9 cellular contexts compared by ENCODE assay signal in the genomic region with DNA sequence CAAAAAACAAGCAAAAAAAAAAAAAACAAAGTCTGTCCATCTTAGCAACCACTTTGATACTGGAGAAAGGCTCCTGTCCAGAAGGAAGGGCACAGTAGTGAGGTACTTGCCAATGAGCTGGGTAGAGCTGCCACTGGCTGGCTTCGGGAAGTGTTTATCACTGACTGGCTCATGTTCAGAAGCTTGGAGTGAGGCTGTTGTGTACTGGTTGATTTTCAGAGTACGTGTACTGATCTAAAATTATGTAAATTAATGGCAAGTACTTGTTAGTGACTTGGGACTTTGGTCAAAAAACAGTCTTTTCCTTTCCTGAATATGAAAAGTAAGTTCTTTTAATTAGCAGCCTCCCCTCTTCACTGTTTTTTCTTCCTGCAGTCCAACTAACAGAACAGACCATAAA. TPM values are rescaled to one million over a fixed set of nuclear protein-coding genes. Genes with fewer than 3 reads are reported as not detected.
A peak's percentile ranks its signal among the peaks of the same experiment; 100 is the strongest.
DNase-seq lines count a peak whose midpoint lies in the region; ATAC-seq and TF ChIP-seq lines count a peak whose summit lies in the region.
"Had no signal": no experiment of that assay in that cellular context is flagged by ENCODE, and none has a peak within 500 bp of the region (broad histone marks: within the 10 kb centered on the region; RNA-seq: fewer than 3 reads in every experiment).

No MANE protein-coding gene starts in this region.

- peaks cover 8% of the 10 kb centered on the region for H3K36me3 ChIP-seq in CD4-positive, CD25-positive, alpha-beta regulatory T cell (ENCODE audit: control insufficient read depth, insufficient read depth, low read length)

- H3K27ac ChIP-seq in CD4-positive, CD25-positive, alpha-beta regulatory T cell (ENCODE audit: insufficient read depth, low read length, poor library complexity, severe bottlenecking): no peak overlapping the region

- no peak for ATAC-seq in CD4-positive, CD25-positive, alpha-beta regulatory T cell (ENCODE audit: low read depth in 2 of 2)
- no peak for ATAC-seq in GM19023 (IDR thresholded peaks at IDR 0.05; ENCODE audit: unreplicated experiment)

- H3K4me1 Mint-ChIP-seq in CD4-positive, CD25-positive, alpha-beta regulatory T cell: peaks cover 22 to 50% (median 31%) of the 10 kb centered on the region in 4 donors
- peaks cover 24% of the 10 kb centered on the region for H3K4me1 Mint-ChIP-seq in dendritic cell treated with granulocyte-macrophage colony-stimulating factor and Interleukin-4, amounts not matched to agents 40 ng/mL and 50 ng/mL, for 4 days (ENCODE audit: low read depth)
- H3K4me1 Mint-ChIP-seq in neural crest cell: peaks cover 38% of the 10 kb centered on the region

- H3K36me3 Mint-ChIP-seq in CD4-positive, CD25-positive, alpha-beta regulatory T cell: peaks cover 19% of the 10 kb centered on the region
- H3K36me3 Mint-ChIP-seq in dendritic cell treated with granulocyte-macrophage colony-stimulating factor and Interleukin-4, amounts not matched to agents 40 ng/mL and 50 ng/mL, for 4 days (ENCODE audit: low read depth): peaks cover 30% of the 10 kb centered on the region
- peaks cover 15% of the 10 kb centered on the region for H3K36me3 Mint-ChIP-seq in neural crest cell (ENCODE audit: low read depth)

- peaks cover 0 to 4% (median 0%) of the 10 kb centered on the region in 7 donors for H3K9me3 Mint-ChIP-seq in CD4-positive, CD25-positive, alpha-beta regulatory T cell
- H3K9me3 Mint-ChIP-seq in dendritic cell treated with granulocyte-macrophage colony-stimulating factor and Interleukin-4, amounts not matched to agents 40 ng/mL and 50 ng/mL, for 4 days: no peaks in the 10 kb centered on the region
- H3K9me3 Mint-ChIP-seq in neural crest cell: peaks cover 2% of the 10 kb centered on the region

- DNase-seq in CD4-positive, CD25-positive, alpha-beta regulatory T cell: no peak
- DNase-seq in LoVo (ENCODE audit: low spot score) (peak; percentile 6), neural crest cell (ENCODE audit: low read depth, low spot score) (no peak), NCI-H146 treated with DMSO at 0.1 percent for 48 hours (lab: John Stamatoyannopoulos, UW; ENCODE audit: unreplicated experiment) (no peak), GDM1 (lab: John Stamatoyannopoulos, UW) (no peak)
- no peak for DNase-seq in stimulated activated CD4-positive, alpha-beta T cell treated with anti-CD3 and anti-CD28 coated beads, Interleukin-4, amount 100 ng/mL, for 4 hours
- DNase-seq: activated CD4-positive, alpha-beta T cell treated with anti-CD3 and anti-CD28 coated beads, Interleukin-2, amount 50 U/mL, for 4 hours had no signal

- no peaks in the 10 kb centered on the region for H3K27me3 ChIP-seq in CD4-positive, CD25-positive, alpha-beta regulatory T cell (ENCODE audit: control insufficient read depth, insufficient read depth, low read length)

- TF ChIP-seq CTCF in neural crest cell (conservative IDR thresholded peaks at IDR 0.05): no peak

- H3K4me3 Mint-ChIP-seq in CD4-positive, CD25-positive, alpha-beta regulatory T cell: peak overlapping the region; percentile 95 to 97 (median 96)
- no peak overlapping the region for H3K4me3 Mint-ChIP-seq in dendritic cell treated with granulocyte-macrophage colony-stimulating factor and Interleukin-4, amounts not matched to agents 40 ng/mL and 50 ng/mL, for 4 days
- H3K4me3 Mint-ChIP-seq in neural crest cell: peak overlapping the region; percentile 99

- intact Hi-C loops in dendritic cell treated with granulocyte-macrophage colony-stimulating factor and Interleukin-4, amounts not matched to agents 40 ng/mL and 50 ng/mL, for 4 days (cut with micrococcal nuclease): loop anchor here (1.0 to 5.0 kb wide), 4 partner anchors 46 to 331 kb away; a partner anchor contains a TSS

- H3K9me3 ChIP-seq in CD4-positive, CD25-positive, alpha-beta regulatory T cell (ENCODE audit: control insufficient read depth in 2 of 2, low read length in 2 of 2): no peaks in the 10 kb centered on the region

- peak overlapping the region; percentile 57 to 95 (median 93) for H3K27ac Mint-ChIP-seq in CD4-positive, CD25-positive, alpha-beta regulatory T cell
- H3K27ac Mint-ChIP-seq in dendritic cell treated with granulocyte-macrophage colony-stimulating factor and Interleukin-4, amounts not matched to agents 40 ng/mL and 50 ng/mL, for 4 days: peak overlapping the region; percentile 98
- no peak overlapping the region for H3K27ac Mint-ChIP-seq in neural crest cell (ENCODE audit: unreplicated experiment)

- no peaks in the 10 kb centered on the region for H3K27me3 Mint-ChIP-seq in CD4-positive, CD25-positive, alpha-beta regulatory T cell
- no peaks in the 10 kb centered on the region for H3K27me3 Mint-ChIP-seq in dendritic cell treated with granulocyte-macrophage colony-stimulating factor and Interleukin-4, amounts not matched to agents 40 ng/mL and 50 ng/mL, for 4 days
- no peaks in the 10 kb centered on the region for H3K27me3 Mint-ChIP-seq in neural crest cell (ENCODE audit: low read depth)

- H3K4me3 ChIP-seq in CD4-positive, CD25-positive, alpha-beta regulatory T cell (ENCODE audit: low read depth, low read length): peak overlapping the region; percentile 77

- H3K4me1 ChIP-seq in CD4-positive, CD25-positive, alpha-beta regulatory T cell (ENCODE audit: control insufficient read depth, insufficient read depth, low read length, poor library complexity, severe bottlenecking): peaks cover 17% of the 10 kb centered on the region

RNA-seq across cellular contexts. Expression of a gene that starts 1.0 kb away (rescaled TPM):
- 19.2 TPM for total RNA-seq in CD4-positive, CD25-positive, alpha-beta regulatory T cell
- polyA plus RNA-seq in CD4-positive, CD25-positive, alpha-beta regulatory T cell: 1 to 10 TPM; 2.0 to 3.9 (median 3.6) TPM
- total RNA-seq in neural crest cell: 29.5 and 32.6 TPM in 2 replicates

RNA-seq across cellular contexts. Expression of a gene that starts 17.9 kb away (rescaled TPM):
- 2.4 TPM for total RNA-seq in CD4-positive, CD25-positive, alpha-beta regulatory T cell
- 1 to 10 TPM; 2.6 to 4.5 (median 3.4) TPM for polyA plus RNA-seq in CD4-positive, CD25-positive, alpha-beta regulatory T cell
- 22.0 and 24.0 TPM in 2 replicates for total RNA-seq in neural crest cell

RNA-seq across cellular contexts. Expression of a gene that starts 46.9 kb away (rescaled TPM):
- total RNA-seq in CD4-positive, CD25-positive, alpha-beta regulatory T cell: 5.3 TPM
- polyA plus RNA-seq in CD4-positive, CD25-positive, alpha-beta regulatory T cell: 1 to 10 TPM; 2.1 to 4.0 (median 3.2) TPM
- 5.4 and 5.9 TPM in 2 replicates for total RNA-seq in neural crest cell
